Comparison of ENCODE assay signal across 8 cellular contexts in genomic region chr6:145028144-145028818, GRCh38.
DNase-seq lines count a peak whose midpoint lies in the region; ATAC-seq and TF ChIP-seq lines count a peak whose summit lies in the region.

No MANE protein-coding gene starts in this region.

- DNase-seq in EH (ENCODE audit: low read depth) (peak; percentile 69), RKO (ENCODE audit: low spot score) (peak; percentile 75), fibroblast of peridontal ligament (ENCODE audit: extremely low read depth) (peak; percentile 77), putamen (ENCODE audit: low spot score) (peak; percentile 16), T-helper 9 cell (no peak), Peyer's patch (no peak)

- no peak for TF ChIP-seq POLR2A in Peyer's patch (IDR thresholded peaks at IDR 0.05)

- TF ChIP-seq CTCF in Peyer's patch (IDR thresholded peaks at IDR 0.05) = peak in 3 of 6 experiments; percentile 41 to 54 (median 44)

- H3K4me3 ChIP-seq in Peyer's patch = no peak overlapping the region

- H3K27ac ChIP-seq in Peyer's patch = no peak overlapping the region

- no peaks in the 10 kb centered on the region for H3K27me3 ChIP-seq in Peyer's patch

- peak; percentile 84 for ATAC-seq in GM19452 (IDR thresholded peaks at IDR 0.05; ENCODE audit: unreplicated experiment)
- ATAC-seq in HG03571 (IDR thresholded peaks at IDR 0.05; ENCODE audit: unreplicated experiment) = peak; percentile 79

- H3K4me1 ChIP-seq in Peyer's patch = no peaks in the 10 kb centered on the region

- H3K9me3 ChIP-seq in Peyer's patch = no peaks in the 10 kb centered on the region

- H3K36me3 ChIP-seq in Peyer's patch = no peaks in the 10 kb centered on the region

Comparison
In these comparisons a context has a peak if more than half of its experiments do, and no peak if none do; other contexts are left out.
1. DNase-seq: peak in EH (single experiment), RKO (single experiment), fibroblast of peridontal ligament (single experiment) and putamen (single experiment); none in T-helper 9 cell (single experiment) and Peyer's patch (0 of 3).